ENCODE assay signal across 1 cellular context in genomic region chr17:18260332-18261145, GRCh38.
TF ChIP-seq lines count a peak whose summit lies in the region.

TSS of gene MIEF2 (plus strand) at chr17:18260662. CDS start at chr17:18262721, 2,059 bp downstream.

TF ChIP-seq in K562, 482 proteins besides CTCF, POLR2A, EP300 and RAD21 (continued from another document and continues in another):
- TF ChIP-seq ZNF318 (IDR thresholded peaks at IDR 0.05; ENCODE audit: borderline replicate concordance in 1 of 2, low read depth in 1 of 2): no peak
- no peak for TF ChIP-seq ZBTB34 (CRISPR knock-in tag; IDR thresholded peaks at IDR 0.05)
- no peak for TF ChIP-seq OTX1 (CRISPR knock-in tag; IDR thresholded peaks at IDR 0.05)
- TF ChIP-seq TAF9B (IDR thresholded peaks at IDR 0.05; ENCODE audit: partially characterized antibody): no peak
- no peak for TF ChIP-seq E2F8 (IDR thresholded peaks at IDR 0.05; ENCODE audit: low read depth, partially characterized antibody)
- TF ChIP-seq E4F1 (CRISPR knock-in tag; IDR thresholded peaks at IDR 0.05; ENCODE audit: borderline replicate concordance): no peak
- TF ChIP-seq NRF1 (conservative IDR thresholded peaks at IDR 0.05 in 1 of 2, IDR thresholded peaks at IDR 0.05 in 1 of 2): peak; percentile 77 to 80
- TF ChIP-seq PRPF4 (IDR thresholded peaks at IDR 0.05; ENCODE audit: insufficient read depth, low read depth, low read length, poor library complexity, severe bottlenecking): no peak
- no peak for TF ChIP-seq SMAD3 (CRISPR knock-in tag; conservative IDR thresholded peaks at IDR 0.05)
- TF ChIP-seq KDM5B (IDR thresholded peaks at IDR 0.05; ENCODE audit: insufficient replicate concordance, low read depth, low read length): no peak
- TF ChIP-seq HINFP (tag; conservative IDR thresholded peaks at IDR 0.05; ENCODE audit: low read depth): no peak
- TF ChIP-seq FOXA1 (IDR thresholded peaks at IDR 0.05; ENCODE audit: borderline replicate concordance): no peak
- no peak for TF ChIP-seq NCOA4 (IDR thresholded peaks at IDR 0.05; ENCODE audit: partially characterized antibody)
- 0 out of 2 replicates have a peak, but pooled peaks have one; percentile 32 for TF ChIP-seq RB1 (IDR thresholded peaks at IDR 0.05; ENCODE audit: low read depth)
- TF ChIP-seq TEAD1 (CRISPR knock-in tag; IDR thresholded peaks at IDR 0.05): peak in 1 of 2 experiments; percentile 92; a peak in 2 of 4 replicates
- no peak for TF ChIP-seq HES1 (IDR thresholded peaks at IDR 0.05; ENCODE audit: low read depth)
- no peak for TF ChIP-seq ZNF395 (CRISPR knock-in tag; IDR thresholded peaks at IDR 0.05)
- no peak for TF ChIP-seq ERF (CRISPR knock-in tag; IDR thresholded peaks at IDR 0.05)
- TF ChIP-seq DNMT1 (IDR thresholded peaks at IDR 0.05): no peak
- no peak for TF ChIP-seq CHAMP1 (IDR thresholded peaks at IDR 0.05)
- TF ChIP-seq PKNOX1 (IDR thresholded peaks at IDR 0.05): peak; percentile 99
- no peak for TF ChIP-seq SIN3B (IDR thresholded peaks at IDR 0.05; ENCODE audit: low read depth)
- no peak for TF ChIP-seq SMAD2 (IDR thresholded peaks at IDR 0.05; ENCODE audit: low read depth, low read length)
- TF ChIP-seq ZNF449 (CRISPR knock-in tag; IDR thresholded peaks at IDR 0.05): no peak
- TF ChIP-seq U2AF2 (optimal IDR thresholded peaks at IDR 0.05; ENCODE audit: low read depth, low read length): no peak
- TF ChIP-seq FUS (optimal IDR thresholded peaks at IDR 0.05; ENCODE audit: low read depth, low read length): no peak
- peak; percentile 65; the same call in 1 of the 2 replicates for TF ChIP-seq ZNF511 (CRISPR knock-in tag; IDR thresholded peaks at IDR 0.05)
